In the genomic region with DNA sequence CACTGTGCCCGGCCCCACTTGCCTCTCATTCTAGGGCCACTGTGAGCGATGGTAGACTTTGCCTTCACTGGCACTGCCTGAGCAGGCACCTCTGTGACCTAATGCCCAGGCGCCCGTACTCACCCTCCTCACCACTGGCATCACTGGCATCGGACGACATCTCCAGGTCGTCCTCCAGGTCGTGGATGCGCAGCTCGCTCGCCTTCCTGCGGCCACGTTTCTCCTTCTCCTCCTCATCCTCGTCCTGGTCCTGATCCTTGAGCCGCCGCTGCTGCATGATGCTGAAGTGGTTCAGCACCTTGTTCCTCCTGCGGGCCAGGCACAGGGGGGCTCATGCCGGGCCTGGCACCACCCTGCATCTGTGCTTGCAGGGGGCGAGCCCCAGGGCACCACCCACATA, we compare ENCODE assay signal across 13 cellular contexts. TPM values are rescaled to one million over a fixed set of nuclear protein-coding genes. Genes with fewer than 3 reads are reported as not detected.
DNase-seq lines count a peak whose midpoint lies in the region; ATAC-seq and TF ChIP-seq lines count a peak whose summit lies in the region.
"Had no signal": no experiment of that assay in that cellular context is flagged by ENCODE, and none has a peak within 500 bp of the region (broad histone marks: within the 10 kb centered on the region; RNA-seq: fewer than 3 reads in every experiment).

No MANE protein-coding gene starts in this region.

- peak overlapping the region; percentile 9 for H3K4me3 ChIP-seq in lung
- H3K4me3 ChIP-seq in suprapubic skin: no peak overlapping the region
- H3K4me3 ChIP-seq: BLaER1 treated with 17β-estradiol and CSF1 and Interleukin-3, amounts not matched to agents 10 nM and 100 nM; HAP-1 had no signal

- no peaks in the 10 kb centered on the region for H3K4me1 ChIP-seq in lung (ENCODE audit: control insufficient read depth in 2 of 2, insufficient read depth in 2 of 2, low read length in 2 of 2)
- H3K4me1 ChIP-seq in suprapubic skin: no peaks in the 10 kb centered on the region
- H3K4me1 ChIP-seq: BLaER1 treated with 17β-estradiol and CSF1 and Interleukin-3, amounts not matched to agents 10 nM and 100 nM; HAP-1 had no signal

- no peak overlapping the region for H3K4me3 Mint-ChIP-seq in stimulated activated naive CD8-positive, alpha-beta T cell treated with anti-CD3 and anti-CD28 coated beads, Interleukin-15, amount 100 ng/mL, for 72 hours
- H3K4me3 Mint-ChIP-seq in T-helper 17 cell: no peak overlapping the region
- H3K4me3 Mint-ChIP-seq in immature natural killer cell: no peak overlapping the region
- H3K4me3 Mint-ChIP-seq: CD4-positive, CD25-positive, alpha-beta regulatory T cell had no signal

- H3K9me3 ChIP-seq in T-helper 17 cell (ENCODE audit: control insufficient read depth, low read length, poor library complexity, severe bottlenecking) (no peaks in the 10 kb centered on the region), lung (ENCODE audit: control insufficient read depth in 2 of 2, insufficient read depth in 1 of 2, low read length in 1 of 2) (peaks cover 0 to 10% of the 10 kb centered on the region in 2 donors), suprapubic skin (no peaks in the 10 kb centered on the region)
- H3K9me3 ChIP-seq: HAP-1 had no signal

- H3K36me3 ChIP-seq in lung (ENCODE audit: control insufficient read depth in 2 of 2, insufficient read depth in 2 of 2, low read length in 2 of 2): peaks cover 28 to 72% of the 10 kb centered on the region in 2 donors
- H3K36me3 ChIP-seq in suprapubic skin: peaks cover 87% of the 10 kb centered on the region

- DNase-seq in stimulated activated naive CD8-positive, alpha-beta T cell treated with anti-CD3 and anti-CD28 coated beads, Interleukin-15, amount 100 ng/mL, for 72 hours: no peak
- no peak for DNase-seq in stimulated activated naive CD8-positive, alpha-beta T cell treated with anti-CD3 and anti-CD28 coated beads, Interleukin-15, Interleukin-2, amounts not matched to agents 100 U/mL and 50 U/mL, for 24 hours
- no peak for DNase-seq in T-helper 17 cell
- no peak for DNase-seq in lung (ENCODE audit: low spot score)
- no peak for DNase-seq in immature natural killer cell
- no peak for DNase-seq in suprapubic skin (ENCODE audit: low spot score in 2 of 2)
- DNase-seq: ACHN; CD4-positive, CD25-positive, alpha-beta regulatory T cell; DMS79; GOT3 had no signal

- peaks cover 6% of the 10 kb centered on the region for H3K4me1 Mint-ChIP-seq in stimulated activated naive CD8-positive, alpha-beta T cell treated with anti-CD3 and anti-CD28 coated beads, Interleukin-15, amount 100 ng/mL, for 72 hours
- H3K4me1 Mint-ChIP-seq in T-helper 17 cell: peaks cover 3% of the 10 kb centered on the region
- peaks cover 0 to 4% of the 10 kb centered on the region in 2 donors for H3K4me1 Mint-ChIP-seq in immature natural killer cell

- no peak for TF ChIP-seq EP300 in suprapubic skin (IDR thresholded peaks at IDR 0.05)

- H3K27me3 Mint-ChIP-seq in stimulated activated naive CD8-positive, alpha-beta T cell treated with anti-CD3 and anti-CD28 coated beads, Interleukin-15, amount 100 ng/mL, for 72 hours: no peaks in the 10 kb centered on the region
- H3K27me3 Mint-ChIP-seq in T-helper 17 cell (no peaks in the 10 kb centered on the region), immature natural killer cell (ENCODE audit: low read depth in 3 of 3) (peaks cover 0 to 3% (median 3%) of the 10 kb centered on the region in 3 donors)
- H3K27me3 Mint-ChIP-seq: CD4-positive, CD25-positive, alpha-beta regulatory T cell had no signal

- no peak for TF ChIP-seq POLR2A in suprapubic skin (IDR thresholded peaks at IDR 0.05)

- H3K36me3 Mint-ChIP-seq in T-helper 17 cell (ENCODE audit: low read depth) (peaks cover 2% of the 10 kb centered on the region), immature natural killer cell (peaks cover 5 to 37% (median 18%) of the 10 kb centered on the region in 3 donors)

- no peaks in the 10 kb centered on the region for H3K27me3 ChIP-seq in lung (ENCODE audit: control insufficient read depth, insufficient read depth)
- no peaks in the 10 kb centered on the region for H3K27me3 ChIP-seq in suprapubic skin
- H3K27me3 ChIP-seq: BLaER1 treated with 17β-estradiol and CSF1 and Interleukin-3, amounts not matched to agents 10 nM and 100 nM had no signal

- ATAC-seq in stimulated activated naive CD8-positive, alpha-beta T cell treated with anti-CD3 and anti-CD28 coated beads, Interleukin-15, amount 100 ng/mL, for 72 hours: no peak
- no peak for ATAC-seq in stimulated activated naive CD8-positive, alpha-beta T cell treated with anti-CD3 and anti-CD28 coated beads, Interleukin-15, Interleukin-2, amounts not matched to agents 100 U/mL and 50 U/mL, for 24 hours
- ATAC-seq in T-helper 17 cell: no peak
- no peak for ATAC-seq in lung (ENCODE audit: insufficient read depth, low FRiP score)
- ATAC-seq in HG03521 (IDR thresholded peaks at IDR 0.05; ENCODE audit: unreplicated experiment): no peak

- TF ChIP-seq CTCF in lung (IDR thresholded peaks at IDR 0.05; ENCODE audit: control extremely low read depth, extremely low read depth) (no peak), suprapubic skin (IDR thresholded peaks at IDR 0.05) (no peak)

- peak overlapping the region; percentile 50 to 91 for H3K27ac Mint-ChIP-seq in stimulated activated naive CD8-positive, alpha-beta T cell treated with anti-CD3 and anti-CD28 coated beads, Interleukin-15, amount 100 ng/mL, for 72 hours
- peak overlapping the region; percentile 27 for H3K27ac Mint-ChIP-seq in T-helper 17 cell
- no peak overlapping the region for H3K27ac Mint-ChIP-seq in immature natural killer cell
- H3K27ac Mint-ChIP-seq: CD4-positive, CD25-positive, alpha-beta regulatory T cell had no signal

- no peak overlapping the region for H3K27ac ChIP-seq in lung (ENCODE audit: low read depth in 1 of 2, low read length in 1 of 2)
- no peak overlapping the region for H3K27ac ChIP-seq in suprapubic skin
- H3K27ac ChIP-seq: BLaER1 treated with 17β-estradiol and CSF1 and Interleukin-3, amounts not matched to agents 10 nM and 100 nM had no signal

- WGBS in lung, 2 donors: 97 to 98% methylated on average over 19 of the region's 19 CpGs
- WGBS in suprapubic skin: 92% methylated on average over 17 of the region's 19 CpGs

- no peaks in the 10 kb centered on the region for H3K9me3 Mint-ChIP-seq in stimulated activated naive CD8-positive, alpha-beta T cell treated with anti-CD3 and anti-CD28 coated beads, Interleukin-15, amount 100 ng/mL, for 72 hours
- no peaks in the 10 kb centered on the region for H3K9me3 Mint-ChIP-seq in immature natural killer cell
- H3K9me3 Mint-ChIP-seq: CD4-positive, CD25-positive, alpha-beta regulatory T cell had no signal

RNA-seq across cellular contexts. Expression of gene PSPN, which starts 7.5 kb away (rescaled TPM):
- 1 to 10 TPM; 1.3 to 1.5 TPM for total RNA-seq in T-helper 17 cell
- 1 to 10 TPM; 1.5 TPM for total RNA-seq in lung
- under 1 TPM; 0.50 to 0.79 TPM for polyA plus RNA-seq in lung
- polyA plus RNA-seq in immature natural killer cell: under 1 TPM; 0.28 to 0.73 (median 0.65) TPM
- total RNA-seq in suprapubic skin: 1 to 10 TPM in 3 of 4 donors, under 1 TPM in 1; 0.40 to 1.8 (median 1.4) TPM

RNA-seq across cellular contexts. Expression of gene GTF2F1, which starts 9.8 kb away (rescaled TPM):
- total RNA-seq in T-helper 17 cell (10 to 100 TPM; 67.2 to 68.7 TPM), lung (10 to 100 TPM; 45.4 to 53.5 TPM), suprapubic skin (10 to 100 TPM; 31.4 to 46.7 (median 39.4) TPM)
- polyA plus RNA-seq in lung (10 to 100 TPM; 47.1 to 49.4 TPM), immature natural killer cell (10 to 100 TPM; 11.0 to 29.8 (median 11.5) TPM)

RNA-seq across cellular contexts. Expression of gene ALKBH7, which starts 10.6 kb away (rescaled TPM):
- 10 to 100 TPM; 44.1 to 47.6 TPM for total RNA-seq in T-helper 17 cell
- total RNA-seq in lung: 10 to 100 TPM; 26.8 to 84.2 TPM
- 10 to 100 TPM; 49.6 to 57.1 TPM for polyA plus RNA-seq in lung
- 10 to 100 TPM; 47.6 to 96.4 (median 51.4) TPM for polyA plus RNA-seq in immature natural killer cell
- 10 to 100 TPM; 34.1 to 74.4 (median 56.9) TPM for total RNA-seq in suprapubic skin

RNA-seq across cellular contexts. Expression of gene CLPP, which starts 21.9 kb away (rescaled TPM):
- total RNA-seq in T-helper 17 cell: 10 to 100 TPM; 75.9 to 82.7 TPM
- 10 to 100 TPM; 21.3 to 80.7 TPM for total RNA-seq in lung
- polyA plus RNA-seq in lung: 10 to 100 TPM; 57.8 to 89.7 TPM
- polyA plus RNA-seq in immature natural killer cell: 100 to 1,000 TPM; 102 to 184 (median 119) TPM
- total RNA-seq in suprapubic skin: 10 to 100 TPM; 48.7 to 75.0 (median 72.0) TPM

RNA-seq across cellular contexts. Expression of gene KHSRP, which starts 41.4 kb away (rescaled TPM):
- 100 to 1,000 TPM; 138 to 164 TPM for total RNA-seq in T-helper 17 cell
- total RNA-seq in lung: 100 to 1,000 TPM; 157 to 204 TPM
- 100 to 1,000 TPM; 116 to 126 TPM for polyA plus RNA-seq in lung
- 10 to 100 TPM in 1 of 3 donors, 1 to 10 TPM in 2; 3.9 to 15.6 (median 9.8) TPM for polyA plus RNA-seq in immature natural killer cell
- total RNA-seq in suprapubic skin: 100 to 1,000 TPM; 127 to 160 (median 139) TPM

Comparison
In these comparisons a context has a peak if more than half of its experiments do, and no peak if none do; other contexts are left out.
1. H3K27ac Mint-ChIP-seq: peak in stimulated activated naive CD8-positive, alpha-beta T cell treated with anti-CD3 and anti-CD28 coated beads, Interleukin-15, amount 100 ng/mL, for 72 hours (2 of 2) and T-helper 17 cell (single experiment); none in immature natural killer cell (0 of 6).